In the genomic region with DNA sequence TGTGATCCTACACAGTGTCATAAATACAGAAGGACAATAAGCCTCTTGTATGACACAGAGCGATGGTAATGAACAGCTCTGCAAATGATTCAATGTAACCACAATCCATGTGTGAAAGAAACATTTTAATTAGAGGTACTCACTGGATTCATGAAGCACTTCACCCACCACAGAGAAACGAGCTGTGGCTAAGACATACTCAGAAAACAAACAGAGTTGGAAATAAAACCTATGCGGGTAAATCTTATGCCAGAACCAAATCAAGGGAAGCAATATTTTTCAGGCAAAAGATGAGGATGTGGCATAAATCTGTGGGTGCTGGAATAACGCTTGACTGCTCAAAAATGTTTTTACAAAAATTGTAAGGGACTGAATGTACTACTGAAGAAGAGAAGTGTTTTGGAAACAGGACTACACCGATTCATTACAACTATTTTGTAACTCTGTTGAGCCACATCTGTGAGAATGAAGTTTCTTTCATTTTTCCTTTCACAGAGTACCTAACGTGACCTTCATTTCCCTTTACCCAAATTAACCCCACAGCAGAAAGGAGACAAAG, we compare ENCODE assay signal across 9 cellular contexts.
DNase-seq lines count a peak whose midpoint lies in the region; ATAC-seq and TF ChIP-seq lines count a peak whose summit lies in the region.
"Had no signal": no experiment of that assay in that cellular context is flagged by ENCODE, and none has a peak within 500 bp of the region (broad histone marks: within the 10 kb centered on the region; RNA-seq: fewer than 3 reads in every experiment).

No MANE protein-coding gene starts in this region.

- no peaks in the 10 kb centered on the region for H3K4me1 Mint-ChIP-seq in endodermal cell

- peak; percentile 72 to 75 for DNase-seq in NCI-H526 (lab: John Stamatoyannopoulos, UW)
- peak; percentile 34 to 38 for DNase-seq in foreskin keratinocyte
- DNase-seq in D341Med (ENCODE audit: low spot score) = no peak
- DNase-seq in HUDEP-2 (lab: John Stamatoyannopoulos, UW; ENCODE audit: unreplicated experiment in 76 of 76) = no peak
- no peak for DNase-seq in endodermal cell
- no peak for DNase-seq in RPMI8226

- H3K36me3 Mint-ChIP-seq in endodermal cell (ENCODE audit: low read depth) = peaks cover 41% of the 10 kb centered on the region

- H3K27ac Mint-ChIP-seq in endodermal cell = no peak overlapping the region

- peaks cover 15% of the 10 kb centered on the region for H3K36me3 ChIP-seq in endodermal cell (ENCODE audit: control insufficient read depth, insufficient read depth, low read length)
- H3K36me3 ChIP-seq: SJSA1 had no signal

- 98 to 100% methylated on average over 3 to 6 of the region's 6 CpGs for WGBS in endodermal cell (ENCODE audit: insufficient coverage in 1 of 2, insufficient read length in 1 of 2), 2 experiments

- H3K27me3 Mint-ChIP-seq in endodermal cell (ENCODE audit: insufficient read depth) = no peaks in the 10 kb centered on the region

- peaks cover 5% of the 10 kb centered on the region for H3K9me3 Mint-ChIP-seq in endodermal cell

- no peak overlapping the region for H3K9ac ChIP-seq in endodermal cell (ENCODE audit: extremely low read depth, low read length, poor library complexity, severe bottlenecking)

- no peaks in the 10 kb centered on the region for H3K27me3 ChIP-seq in foreskin keratinocyte
- no peaks in the 10 kb centered on the region for H3K27me3 ChIP-seq in endodermal cell (ENCODE audit: control insufficient read depth, insufficient read depth, low read length, poor library complexity, severe bottlenecking)
- H3K27me3 ChIP-seq: SJSA1 had no signal

- H3K9me3 ChIP-seq in endodermal cell (ENCODE audit: control insufficient read depth, low read length) = peaks cover 9% of the 10 kb centered on the region
- H3K9me3 ChIP-seq: SJSA1 had no signal

- no peak overlapping the region for H3K4me3 Mint-ChIP-seq in endodermal cell

- TF ChIP-seq CTCF in foreskin keratinocyte (conservative IDR thresholded peaks at IDR 0.05) = no peak
- no peak for TF ChIP-seq CTCF in endodermal cell (conservative IDR thresholded peaks at IDR 0.05)

- ATAC-seq in GM18867 (IDR thresholded peaks at IDR 0.05; ENCODE audit: unreplicated experiment) (peak; percentile 90), HG02610 (IDR thresholded peaks at IDR 0.05; ENCODE audit: unreplicated experiment) (peak; percentile 56), foreskin keratinocyte (peak; percentile 51)

- H3K4me1 ChIP-seq in foreskin keratinocyte (no peaks in the 10 kb centered on the region), endodermal cell (ENCODE audit: control insufficient read depth, insufficient read depth, low read length) (no peaks in the 10 kb centered on the region)

- H3K4me3 ChIP-seq in endodermal cell (ENCODE audit: low read length) = no peak overlapping the region
- H3K4me3 ChIP-seq: SJSA1 had no signal

- H3K27ac ChIP-seq in foreskin keratinocyte = no peak overlapping the region
- H3K27ac ChIP-seq in endodermal cell (ENCODE audit: low read depth, low read length) = no peak overlapping the region
- H3K27ac ChIP-seq: SJSA1 had no signal

Comparison
In these comparisons a context has a peak if more than half of its experiments do, and no peak if none do; other contexts are left out.
1. DNase-seq: peak in NCI-H526 (2 of 2) and foreskin keratinocyte (2 of 2); none in D341Med (single experiment), HUDEP-2 (0 of 76), endodermal cell (single experiment) and RPMI8226 (single experiment).
2. Peak in every context shown above with its lines, with median percentiles within 50 percentile points of each other: ATAC-seq.